6 cellular contexts compared by ENCODE assay signal in the genomic region with DNA sequence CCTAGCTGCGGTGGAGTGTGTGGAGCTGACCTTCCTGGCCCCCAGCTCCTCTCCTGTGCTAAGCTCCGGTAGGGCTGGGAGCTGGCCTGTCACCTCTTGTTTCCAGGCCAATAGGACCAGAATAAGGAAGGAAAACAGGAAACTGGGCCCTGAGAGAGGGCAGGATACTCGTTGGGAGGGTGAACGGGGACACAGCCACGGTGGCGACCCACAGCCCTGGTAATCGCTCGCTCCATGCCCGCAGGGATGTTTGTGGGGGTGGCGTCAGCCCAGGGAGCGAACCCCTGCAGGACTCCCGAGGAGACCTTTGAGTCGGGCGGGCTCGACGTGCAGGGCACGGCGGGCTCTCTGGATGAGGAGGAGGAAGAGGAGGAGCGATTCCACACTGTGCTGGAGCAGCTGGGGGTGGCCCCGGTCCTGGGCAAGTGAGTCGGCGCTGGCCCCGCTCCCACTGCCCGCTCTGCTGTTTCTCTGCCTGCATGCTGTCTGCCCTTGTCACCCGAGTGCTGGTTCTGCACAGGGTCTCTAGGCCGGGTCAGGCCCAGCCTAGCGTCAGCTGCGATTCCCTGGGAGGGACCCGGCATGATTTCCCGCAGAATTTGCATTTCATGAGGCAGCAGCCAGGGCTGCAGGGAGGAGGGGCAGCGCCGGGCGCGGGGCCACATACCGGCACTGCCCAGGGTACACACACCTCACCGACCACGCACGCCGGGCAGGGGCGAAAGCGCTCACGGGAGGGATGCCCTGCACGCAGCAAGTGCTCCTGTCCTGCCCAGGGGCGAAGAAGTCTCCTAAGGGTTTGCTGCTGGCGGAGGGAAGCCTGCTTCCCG. TPM values are rescaled to one million over a fixed set of nuclear protein-coding genes. Genes with fewer than 3 reads are reported as not detected.
DNase-seq lines count a peak whose midpoint lies in the region; TF ChIP-seq lines count a peak whose summit lies in the region.

No MANE protein-coding gene starts in this region.

- peaks cover 7% of the 10 kb centered on the region for H3K27me3 Mint-ChIP-seq in IgD-negative memory B cell

- peaks cover 2% of the 10 kb centered on the region for H3K36me3 Mint-ChIP-seq in IgD-negative memory B cell

- peaks cover 51% of the 10 kb centered on the region for H3K27me3 ChIP-seq in effector memory CD4-positive, alpha-beta T cell (replicated peaks; ENCODE audit: control insufficient read depth, insufficient read depth, low read length, poor library complexity, severe bottlenecking)

- H3K9me3 ChIP-seq in effector memory CD4-positive, alpha-beta T cell (ENCODE audit: control insufficient read depth, low read length) = no peaks in the 10 kb centered on the region

- H3K4me1 Mint-ChIP-seq in IgD-negative memory B cell = peaks cover 17 to 20% (median 18%) of the 10 kb centered on the region in 3 donors

- H3K4me3 Mint-ChIP-seq in IgD-negative memory B cell = peak overlapping the region; percentile 78 to 90 (median 84)

- TF ChIP-seq CTCF in retinal pigment epithelial cell (conservative IDR thresholded peaks at IDR 0.05; ENCODE audit: low read depth, low read length) = no peak

- H3K27ac Mint-ChIP-seq in IgD-negative memory B cell = peak overlapping the region in 2 of 3 donors; percentile 48 to 76

- no peak overlapping the region for H3K27ac ChIP-seq in effector memory CD4-positive, alpha-beta T cell (ENCODE audit: insufficient read depth, low read length, poor library complexity, severe bottlenecking)

- peaks cover 43% of the 10 kb centered on the region for H3K4me1 ChIP-seq in effector memory CD4-positive, alpha-beta T cell (ENCODE audit: control insufficient read depth, insufficient read depth, low read length, poor library complexity, severe bottlenecking)

- H3K4me3 ChIP-seq in effector memory CD4-positive, alpha-beta T cell (ENCODE audit: insufficient read depth, low read depth, low read length, poor library complexity, severe bottlenecking) = peak overlapping the region; percentile 53
- H3K4me3 ChIP-seq in retinal pigment epithelial cell (ENCODE audit: low read length) = peak overlapping the region; percentile 36

- H3K36me3 ChIP-seq in effector memory CD4-positive, alpha-beta T cell (ENCODE audit: control insufficient read depth, insufficient read depth, low read length) = peaks cover 9% of the 10 kb centered on the region

- H3K9me3 Mint-ChIP-seq in IgD-negative memory B cell = no peaks in the 10 kb centered on the region

- DNase-seq in effector memory CD4-positive, alpha-beta T cell = no peak
- DNase-seq in retinal pigment epithelial cell (ENCODE audit: low read depth) (no peak), SHP77 treated with DMSO at 0.1 percent for 48 hours (lab: John Stamatoyannopoulos, UW) (no peak), hypothalamus (lab: John Stamatoyannopoulos, UW) (no peak)
- DNase-seq in activated CD4-positive, alpha-beta T cell treated with anti-CD3 and anti-CD28 coated beads for 1 hour = no peak

RNA-seq across cellular contexts. Expression of gene CRACR2B, which starts 1.6 kb away (rescaled TPM):
- polyA plus RNA-seq in IgD-negative memory B cell = 20.0 TPM

RNA-seq across cellular contexts. Expression of gene CD151, which starts 3.4 kb away (rescaled TPM):
- 13.8 TPM for polyA plus RNA-seq in IgD-negative memory B cell

RNA-seq across cellular contexts. Expression of gene PNPLA2, which starts 10.6 kb away (rescaled TPM):
- polyA plus RNA-seq in IgD-negative memory B cell = 51.1 TPM

RNA-seq across cellular contexts. Expression of gene POLR2L, which starts 13.0 kb away (rescaled TPM):
- polyA plus RNA-seq in IgD-negative memory B cell = 96.7 TPM

RNA-seq across cellular contexts. Expression of gene TSPAN4, which starts 13.3 kb away (rescaled TPM):
- polyA plus RNA-seq in IgD-negative memory B cell = 2.1 TPM
